In the genomic region with DNA sequence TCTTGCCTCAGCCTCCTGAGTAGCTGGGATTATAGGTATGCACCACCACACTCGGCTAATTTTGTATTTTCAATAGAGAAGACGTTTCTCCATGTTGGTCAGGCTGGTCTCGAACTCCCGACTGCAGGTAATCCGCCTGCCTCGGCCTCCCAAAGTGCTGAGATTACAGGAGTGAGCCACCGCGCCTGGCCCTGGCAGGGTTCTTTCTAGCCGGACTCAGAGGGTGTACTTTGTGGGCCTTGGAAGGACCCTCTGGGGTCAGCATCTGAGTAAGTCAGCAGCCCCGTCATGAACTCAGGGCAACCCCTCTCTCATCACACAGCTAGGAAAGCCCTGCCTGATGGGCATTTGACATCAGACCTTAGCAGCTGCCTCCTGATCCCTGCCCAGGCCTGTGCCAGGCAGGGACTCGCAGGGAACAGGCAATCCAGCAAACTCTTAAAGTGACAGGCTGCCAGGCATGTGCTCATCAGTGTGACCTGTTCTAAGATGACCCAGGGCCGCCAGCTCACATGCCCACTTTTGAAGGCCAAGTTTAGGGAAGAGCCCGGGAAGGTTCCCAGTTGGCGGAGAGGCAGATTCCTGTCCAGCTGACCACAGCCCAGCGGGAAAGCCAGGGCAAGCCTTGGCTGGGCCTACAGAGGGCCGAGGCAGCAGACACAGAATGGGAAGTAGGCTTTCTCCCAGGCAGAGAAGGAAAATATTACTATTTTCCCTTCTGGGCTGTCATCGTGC, we compare ENCODE assay signal across 23 cellular contexts.
DNase-seq lines count a peak whose midpoint lies in the region; ATAC-seq, FAIRE-seq and TF ChIP-seq lines count a peak whose summit lies in the region.
"Had no signal": no experiment of that assay in that cellular context is flagged by ENCODE, and none has a peak within 500 bp of the region (broad histone marks: within the 10 kb centered on the region; RNA-seq: fewer than 3 reads in every experiment).

No MANE protein-coding gene starts in this region.

- CTCF ChIA-PET in SK-N-SH (lab: Yijun Ruan, JAX): interaction anchor here (0.7 to 1.4 kb wide), 3 partner anchors 7 to 44 kb away, joined by 3 read pairs; no protein-coding TSS in a partner anchor
- CTCF ChIA-PET in activated CD4-positive, alpha-beta T cell treated with anti-CD3 and anti-CD28 coated beads for 36 hours (lab: Charles Lee): no interaction called here

- no peaks in the 10 kb centered on the region for H3K27me3 ChIP-seq in SK-N-SH (ENCODE audit: insufficient read depth)
- H3K27me3 ChIP-seq in lower lobe of right lung (ENCODE audit: low read depth): no peaks in the 10 kb centered on the region
- H3K27me3 ChIP-seq: ascending aorta had no signal

- POLR2A ChIA-PET in SK-N-SH (lab: Yijun Ruan, JAX): no interaction called here
- POLR2A ChIA-PET in activated CD4-positive, alpha-beta T cell treated with anti-CD3 and anti-CD28 coated beads for 36 hours (lab: Charles Lee): no interaction called here

- no peak overlapping the region for H2AFZ ChIP-seq in SK-N-SH (ENCODE audit: low read depth)

- H4K20me1 ChIP-seq in SK-N-SH (ENCODE audit: insufficient read depth): no peaks in the 10 kb centered on the region

- intact Hi-C loops in lower lobe of right lung (cut with DNase I): no loop called here
- intact Hi-C loops in activated CD4-positive, alpha-beta T cell treated with anti-CD3 and anti-CD28 coated beads for 36 hours (cut with DNase I, micrococcal nuclease): no loop called here

- no peaks in the 10 kb centered on the region for H3K9me2 ChIP-seq in SK-N-SH

- H3K27me3 Mint-ChIP-seq in activated CD4-positive, alpha-beta T cell treated with anti-CD3 and anti-CD28 coated beads for 36 hours: no peaks in the 10 kb centered on the region
- H3K27me3 Mint-ChIP-seq: CD4-positive, alpha-beta memory T cell had no signal

- peaks cover 0 to 56% of the 10 kb centered on the region in 2 experiments; a peak in 1 of 4 replicates for H3K4me1 ChIP-seq in SK-N-SH (ENCODE audit: control insufficient read depth in 1 of 2, insufficient read depth in 2 of 2, low read depth in 1 of 2, low read length in 1 of 2)
- no peaks in the 10 kb centered on the region for H3K4me1 ChIP-seq in lower lobe of right lung

- DNase-seq in SK-N-SH (peak; percentile 32), fibroblast of peridontal ligament (ENCODE audit: extremely low read depth) (peak; percentile 5), lower lobe of right lung (peak; percentile 36), substantia nigra (lab: John Stamatoyannopoulos, UW) (peak in 31 of 49 donors; percentile 17 to 77 (median 50)), urothelium cell line (ENCODE audit: low spot score) (no peak)
- no peak for DNase-seq in activated CD4-positive, alpha-beta T cell treated with anti-CD3 and anti-CD28 coated beads for 36 hours
- DNase-seq: activated CD8-positive, alpha-beta memory T cell treated with anti-CD3 and anti-CD28 coated beads for 24 hours; CD4-positive, alpha-beta memory T cell; dermis blood vessel endothelial cell; MM.1S; NCI-H2029 treated with DMSO at 0.1 percent for 48 hours; NCI-H524 treated with DMSO at 0.1 percent for 48 hours; T-helper 1 cell; WERI-Rb-1 had no signal

- no peak for TF ChIP-seq RAD21 in SK-N-SH (IDR thresholded peaks at IDR 0.05; ENCODE audit: low read length)

- H3K36me3 ChIP-seq in SK-N-SH (replicated peaks in 1 of 2; ENCODE audit: control insufficient read depth in 1 of 2, insufficient read depth in 2 of 2, low read length in 1 of 2) (no peaks in the 10 kb centered on the region), lower lobe of right lung (no peaks in the 10 kb centered on the region)
- H3K36me3 ChIP-seq: ascending aorta, WERI-Rb-1 had no signal

- FAIRE-seq in urothelium cell line (lab: Jason Lieb, UNC): no peak
- FAIRE-seq: GM12892, HTR-8/SVneo, RCC 7860 had no signal

- H3F3A ChIP-seq in SK-N-SH (replicated peaks; ENCODE audit: insufficient read depth): no peaks in the 10 kb centered on the region

- ATAC-seq in SK-N-SH treated with all-trans-retinoic acid at 6 μM for 48 hours (no peak), lower lobe of right lung (no peak), GM18907 (IDR thresholded peaks at IDR 0.05; ENCODE audit: unreplicated experiment) (no peak)
- ATAC-seq in activated CD4-positive, alpha-beta T cell treated with anti-CD3 and anti-CD28 coated beads for 36 hours: no peak

- 90% methylated on average over 12 of the region's 17 CpGs for WGBS in SK-N-SH (ENCODE audit: low lambda C conversion rate)

- peak overlapping the region in 1 of 2 experiments; percentile 76; a peak in 1 of 4 replicates for H3K27ac ChIP-seq in SK-N-SH (ENCODE audit: low read depth in 2 of 2, low read length in 1 of 2)
- H3K27ac ChIP-seq in lower lobe of right lung: no peak overlapping the region
- H3K27ac ChIP-seq in substantia nigra (ENCODE audit: low read depth, low read length, poor library complexity, severe bottlenecking): no peak overlapping the region
- H3K27ac ChIP-seq: 22Rv1, ascending aorta, WERI-Rb-1 had no signal

- no peaks in the 10 kb centered on the region for H3K4me1 Mint-ChIP-seq in activated CD4-positive, alpha-beta T cell treated with anti-CD3 and anti-CD28 coated beads for 36 hours
- H3K4me1 Mint-ChIP-seq: CD4-positive, alpha-beta memory T cell had no signal

- TF ChIP-seq CTCF in SK-N-SH (IDR thresholded peaks at IDR 0.05) (no peak), lower lobe of right lung (IDR thresholded peaks at IDR 0.05) (no peak)

- H3K9ac ChIP-seq in SK-N-SH: no peak overlapping the region

- no peak overlapping the region for H3K4me2 ChIP-seq in SK-N-SH

- TF ChIP-seq EP300 in SK-N-SH (IDR thresholded peaks at IDR 0.05; ENCODE audit: borderline replicate concordance in 1 of 2, low read depth in 1 of 2, low read length in 1 of 2): no peak

- no peaks in the 10 kb centered on the region for H3K36me3 Mint-ChIP-seq in activated CD4-positive, alpha-beta T cell treated with anti-CD3 and anti-CD28 coated beads for 36 hours (ENCODE audit: low read depth)
- H3K36me3 Mint-ChIP-seq: CD4-positive, alpha-beta memory T cell; mesothelial cell of epicardium had no signal

- H3K4me3 Mint-ChIP-seq in activated CD4-positive, alpha-beta T cell treated with anti-CD3 and anti-CD28 coated beads for 36 hours: no peak overlapping the region
- H3K4me3 Mint-ChIP-seq: CD4-positive, alpha-beta memory T cell; mesothelial cell of epicardium had no signal

- H3K9me3 ChIP-seq in SK-N-SH (no peaks in the 10 kb centered on the region), lower lobe of right lung (no peaks in the 10 kb centered on the region)
- H3K9me3 ChIP-seq: ascending aorta had no signal

- H3K27ac Mint-ChIP-seq in activated CD4-positive, alpha-beta T cell treated with anti-CD3 and anti-CD28 coated beads for 36 hours: no peak overlapping the region
- H3K27ac Mint-ChIP-seq: activated T-helper 2 cell treated with anti-CD3 and anti-CD28 coated beads, Interferon-gamma antibody, Interleukin-2, Interleukin-4, amounts not matched to agents 10 μg/mL and 5 μg/mL and 100 μg/mL, durations not matched to agents 14 hours and 24 hours and 36 hours; CD4-positive, alpha-beta memory T cell; mesothelial cell of epicardium had no signal

- no peaks in the 10 kb centered on the region for H3K9me3 Mint-ChIP-seq in activated CD4-positive, alpha-beta T cell treated with anti-CD3 and anti-CD28 coated beads for 36 hours (ENCODE audit: low read depth)
- H3K9me3 Mint-ChIP-seq: activated T-helper 2 cell treated with anti-CD3 and anti-CD28 coated beads, Interferon-gamma antibody, Interleukin-2, Interleukin-4, amounts not matched to agents 10 μg/mL and 5 μg/mL and 100 μg/mL, durations not matched to agents 14 hours and 24 hours and 36 hours; CD4-positive, alpha-beta memory T cell; mesothelial cell of epicardium had no signal

- H3K79me2 ChIP-seq in SK-N-SH (ENCODE audit: insufficient read depth): no peaks in the 10 kb centered on the region

- H3K4me3 ChIP-seq in SK-N-SH (ENCODE audit: low read depth in 2 of 2, low read length in 1 of 2): no peak overlapping the region
- H3K4me3 ChIP-seq in lower lobe of right lung: no peak overlapping the region
- H3K4me3 ChIP-seq: ascending aorta had no signal

TF ChIP-seq in SK-N-SH, 30 proteins besides CTCF, POLR2A, EP300 and RAD21 (continues in another document):
- TF ChIP-seq, protein P1, sequence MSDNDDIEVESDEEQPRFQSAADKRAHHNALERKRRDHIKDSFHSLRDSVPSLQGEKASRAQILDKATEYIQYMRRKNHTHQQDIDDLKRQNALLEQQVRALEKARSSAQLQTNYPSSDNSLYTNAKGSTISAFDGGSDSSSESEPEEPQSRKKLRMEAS (IDR thresholded peaks at IDR 0.05; ENCODE audit: low read depth): no peak
- no peak for TF ChIP-seq TEAD4 (IDR thresholded peaks at IDR 0.05; ENCODE audit: borderline replicate concordance, insufficient read depth)
- no peak for TF ChIP-seq FOXJ3 (CRISPR knock-in tag; IDR thresholded peaks at IDR 0.05)
- no peak for TF ChIP-seq POLR2AphosphoS5 (IDR thresholded peaks at IDR 0.05; ENCODE audit: low read depth, low read length)
- TF ChIP-seq RXRA (IDR thresholded peaks at IDR 0.05; ENCODE audit: borderline replicate concordance, low read depth): no peak
- TF ChIP-seq FOSL2 (IDR thresholded peaks at IDR 0.05; ENCODE audit: borderline replicate concordance, low read depth): no peak
- no peak for TF ChIP-seq MEF2A (IDR thresholded peaks at IDR 0.05; ENCODE audit: borderline replicate concordance, low read depth)
- no peak for TF ChIP-seq ELF1 (IDR thresholded peaks at IDR 0.05)
- no peak for TF ChIP-seq RCOR1 (IDR thresholded peaks at IDR 0.05; ENCODE audit: low read length)

TF ChIP-seq in SK-N-SH treated with all-trans-retinoic acid at 6 μM for 48 hours, 23 proteins besides CTCF, POLR2A, EP300 and RAD21 (continues in another document):
- TF ChIP-seq, protein P2, sequence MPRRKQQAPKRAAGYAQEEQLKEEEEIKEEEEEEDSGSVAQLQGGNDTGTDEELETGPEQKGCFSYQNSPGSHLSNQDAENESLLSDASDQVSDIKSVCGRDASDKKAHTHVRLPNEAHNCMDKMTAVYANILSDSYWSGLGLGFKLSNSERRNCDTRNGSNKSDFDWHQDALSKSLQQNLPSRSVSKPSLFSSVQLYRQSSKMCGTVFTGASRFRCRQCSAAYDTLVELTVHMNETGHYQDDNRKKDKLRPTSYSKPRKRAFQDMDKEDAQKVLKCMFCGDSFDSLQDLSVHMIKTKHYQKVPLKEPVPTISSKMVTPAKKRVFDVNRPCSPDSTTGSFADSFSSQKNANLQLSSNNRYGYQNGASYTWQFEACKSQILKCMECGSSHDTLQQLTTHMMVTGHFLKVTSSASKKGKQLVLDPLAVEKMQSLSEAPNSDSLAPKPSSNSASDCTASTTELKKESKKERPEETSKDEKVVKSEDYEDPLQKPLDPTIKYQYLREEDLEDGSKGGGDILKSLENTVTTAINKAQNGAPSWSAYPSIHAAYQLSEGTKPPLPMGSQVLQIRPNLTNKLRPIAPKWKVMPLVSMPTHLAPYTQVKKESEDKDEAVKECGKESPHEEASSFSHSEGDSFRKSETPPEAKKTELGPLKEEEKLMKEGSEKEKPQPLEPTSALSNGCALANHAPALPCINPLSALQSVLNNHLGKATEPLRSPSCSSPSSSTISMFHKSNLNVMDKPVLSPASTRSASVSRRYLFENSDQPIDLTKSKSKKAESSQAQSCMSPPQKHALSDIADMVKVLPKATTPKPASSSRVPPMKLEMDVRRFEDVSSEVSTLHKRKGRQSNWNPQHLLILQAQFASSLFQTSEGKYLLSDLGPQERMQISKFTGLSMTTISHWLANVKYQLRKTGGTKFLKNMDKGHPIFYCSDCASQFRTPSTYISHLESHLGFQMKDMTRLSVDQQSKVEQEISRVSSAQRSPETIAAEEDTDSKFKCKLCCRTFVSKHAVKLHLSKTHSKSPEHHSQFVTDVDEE (CRISPR knock-in tag; IDR thresholded peaks at IDR 0.05): no peak
- TF ChIP-seq OSR1 (CRISPR knock-in tag; IDR thresholded peaks at IDR 0.05): no peak

Comparison
In these comparisons a context has a peak if more than half of its experiments do, and no peak if none do; other contexts are left out.
1. DNase-seq: peak in SK-N-SH (single experiment), fibroblast of peridontal ligament (single experiment), lower lobe of right lung (single experiment) and substantia nigra (31 of 49); none in urothelium cell line (single experiment) and activated CD4-positive, alpha-beta T cell treated with anti-CD3 and anti-CD28 coated beads for 36 hours (single experiment).